ENCODE assay signal across 1 cellular context in the genomic region with DNA sequence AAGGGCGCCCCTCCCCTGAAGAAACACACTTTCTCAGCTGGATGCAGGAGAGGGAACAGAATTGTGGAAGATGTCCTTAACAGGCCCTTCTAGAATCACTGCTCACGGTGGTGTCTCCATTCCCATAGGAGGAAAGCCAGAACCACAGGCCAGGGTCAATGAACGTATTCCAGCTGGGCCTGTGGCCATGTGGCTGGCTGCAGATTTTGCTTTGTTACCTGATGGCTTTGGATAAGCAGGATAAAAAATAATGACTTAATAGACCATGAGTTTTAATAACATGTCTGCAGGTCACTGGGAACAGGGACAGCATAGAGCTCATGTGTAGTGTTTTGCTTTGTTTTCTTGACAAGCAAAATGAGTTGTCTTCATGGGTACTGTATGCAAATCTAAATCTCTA.
TF ChIP-seq lines count a peak whose summit lies in the region.

No MANE protein-coding gene starts in this region.

TF ChIP-seq in SK-N-SH, 30 proteins besides CTCF, POLR2A, EP300 and RAD21 (continued from another document):
- TF ChIP-seq, protein P1, sequence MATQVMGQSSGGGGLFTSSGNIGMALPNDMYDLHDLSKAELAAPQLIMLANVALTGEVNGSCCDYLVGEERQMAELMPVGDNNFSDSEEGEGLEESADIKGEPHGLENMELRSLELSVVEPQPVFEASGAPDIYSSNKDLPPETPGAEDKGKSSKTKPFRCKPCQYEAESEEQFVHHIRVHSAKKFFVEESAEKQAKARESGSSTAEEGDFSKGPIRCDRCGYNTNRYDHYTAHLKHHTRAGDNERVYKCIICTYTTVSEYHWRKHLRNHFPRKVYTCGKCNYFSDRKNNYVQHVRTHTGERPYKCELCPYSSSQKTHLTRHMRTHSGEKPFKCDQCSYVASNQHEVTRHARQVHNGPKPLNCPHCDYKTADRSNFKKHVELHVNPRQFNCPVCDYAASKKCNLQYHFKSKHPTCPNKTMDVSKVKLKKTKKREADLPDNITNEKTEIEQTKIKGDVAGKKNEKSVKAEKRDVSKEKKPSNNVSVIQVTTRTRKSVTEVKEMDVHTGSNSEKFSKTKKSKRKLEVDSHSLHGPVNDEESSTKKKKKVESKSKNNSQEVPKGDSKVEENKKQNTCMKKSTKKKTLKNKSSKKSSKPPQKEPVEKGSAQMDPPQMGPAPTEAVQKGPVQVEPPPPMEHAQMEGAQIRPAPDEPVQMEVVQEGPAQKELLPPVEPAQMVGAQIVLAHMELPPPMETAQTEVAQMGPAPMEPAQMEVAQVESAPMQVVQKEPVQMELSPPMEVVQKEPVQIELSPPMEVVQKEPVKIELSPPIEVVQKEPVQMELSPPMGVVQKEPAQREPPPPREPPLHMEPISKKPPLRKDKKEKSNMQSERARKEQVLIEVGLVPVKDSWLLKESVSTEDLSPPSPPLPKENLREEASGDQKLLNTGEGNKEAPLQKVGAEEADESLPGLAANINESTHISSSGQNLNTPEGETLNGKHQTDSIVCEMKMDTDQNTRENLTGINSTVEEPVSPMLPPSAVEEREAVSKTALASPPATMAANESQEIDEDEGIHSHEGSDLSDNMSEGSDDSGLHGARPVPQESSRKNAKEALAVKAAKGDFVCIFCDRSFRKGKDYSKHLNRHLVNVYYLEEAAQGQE (IDR thresholded peaks at IDR 0.05; ENCODE audit: low read depth, low read length): no peak
- TF ChIP-seq POLR2AphosphoS5 (IDR thresholded peaks at IDR 0.05; ENCODE audit: low read depth, low read length) (no peak), EZH2phosphoT487 (IDR thresholded peaks at IDR 0.05; ENCODE audit: borderline replicate concordance, low read depth) (no peak), MEF2A (IDR thresholded peaks at IDR 0.05; ENCODE audit: borderline replicate concordance, low read depth) (no peak), SMC3 (IDR thresholded peaks at IDR 0.05; ENCODE audit: low read depth, low read length) (no peak), NRF1 (IDR thresholded peaks at IDR 0.05; ENCODE audit: low read depth, low read length) (no peak), MXI1 (IDR thresholded peaks at IDR 0.05; ENCODE audit: low read depth, low read length) (peak; percentile 67), GATA2 (CRISPR knock-in tag; IDR thresholded peaks at IDR 0.05) (peak; percentile 51; the same call in 1 of the 2 replicates), TEAD4 (IDR thresholded peaks at IDR 0.05; ENCODE audit: borderline replicate concordance, insufficient read depth) (no peak), TCF12 (IDR thresholded peaks at IDR 0.05) (no peak), SIN3A (IDR thresholded peaks at IDR 0.05; ENCODE audit: borderline replicate concordance, low read depth, low read length) (no peak)
- TF ChIP-seq, protein P2, sequence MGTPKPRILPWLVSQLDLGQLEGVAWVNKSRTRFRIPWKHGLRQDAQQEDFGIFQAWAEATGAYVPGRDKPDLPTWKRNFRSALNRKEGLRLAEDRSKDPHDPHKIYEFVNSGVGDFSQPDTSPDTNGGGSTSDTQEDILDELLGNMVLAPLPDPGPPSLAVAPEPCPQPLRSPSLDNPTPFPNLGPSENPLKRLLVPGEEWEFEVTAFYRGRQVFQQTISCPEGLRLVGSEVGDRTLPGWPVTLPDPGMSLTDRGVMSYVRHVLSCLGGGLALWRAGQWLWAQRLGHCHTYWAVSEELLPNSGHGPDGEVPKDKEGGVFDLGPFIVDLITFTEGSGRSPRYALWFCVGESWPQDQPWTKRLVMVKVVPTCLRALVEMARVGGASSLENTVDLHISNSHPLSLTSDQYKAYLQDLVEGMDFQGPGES (IDR thresholded peaks at IDR 0.05; ENCODE audit: low read depth, low read length): no peak
